ENCODE assay signal across 1 cellular context in the genomic region with DNA sequence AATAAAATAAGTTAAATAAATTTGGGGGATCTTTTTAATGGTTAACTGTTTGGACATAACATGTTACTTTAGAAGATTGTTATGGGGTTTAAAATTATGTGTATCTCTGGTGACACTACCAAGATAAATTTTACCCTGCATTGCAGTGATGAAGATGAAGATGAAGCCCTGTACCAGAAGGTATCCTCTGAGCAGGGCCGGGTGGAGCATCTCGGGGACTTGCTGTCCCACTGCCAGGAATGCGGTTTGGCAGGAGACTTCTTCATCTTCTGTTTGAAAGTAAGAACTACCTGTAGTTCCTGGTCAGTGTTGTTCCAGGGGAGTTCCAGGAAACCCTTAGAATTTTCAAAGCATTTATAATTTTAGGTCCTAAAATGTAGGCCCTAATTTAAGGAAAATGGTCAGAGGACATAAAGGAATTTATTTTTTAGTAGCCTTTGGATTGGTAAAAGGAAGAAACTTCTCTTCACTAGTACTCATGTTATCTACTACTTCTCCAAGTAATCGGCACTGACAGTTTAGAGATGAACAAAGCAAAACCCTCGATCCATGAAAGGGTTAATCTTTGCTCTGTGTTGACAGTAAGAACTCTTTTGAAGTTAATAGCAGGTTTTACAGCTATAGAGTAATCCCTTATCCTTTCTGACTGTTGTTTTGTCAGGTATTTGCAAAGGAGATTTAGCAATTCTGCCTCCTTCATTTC.
TF ChIP-seq lines count a peak whose summit lies in the region.

No MANE protein-coding gene starts in this region.

TF ChIP-seq in GM23338, 12 proteins besides CTCF, POLR2A, EP300 and RAD21 (continued from another document):
- TF ChIP-seq, protein P1, sequence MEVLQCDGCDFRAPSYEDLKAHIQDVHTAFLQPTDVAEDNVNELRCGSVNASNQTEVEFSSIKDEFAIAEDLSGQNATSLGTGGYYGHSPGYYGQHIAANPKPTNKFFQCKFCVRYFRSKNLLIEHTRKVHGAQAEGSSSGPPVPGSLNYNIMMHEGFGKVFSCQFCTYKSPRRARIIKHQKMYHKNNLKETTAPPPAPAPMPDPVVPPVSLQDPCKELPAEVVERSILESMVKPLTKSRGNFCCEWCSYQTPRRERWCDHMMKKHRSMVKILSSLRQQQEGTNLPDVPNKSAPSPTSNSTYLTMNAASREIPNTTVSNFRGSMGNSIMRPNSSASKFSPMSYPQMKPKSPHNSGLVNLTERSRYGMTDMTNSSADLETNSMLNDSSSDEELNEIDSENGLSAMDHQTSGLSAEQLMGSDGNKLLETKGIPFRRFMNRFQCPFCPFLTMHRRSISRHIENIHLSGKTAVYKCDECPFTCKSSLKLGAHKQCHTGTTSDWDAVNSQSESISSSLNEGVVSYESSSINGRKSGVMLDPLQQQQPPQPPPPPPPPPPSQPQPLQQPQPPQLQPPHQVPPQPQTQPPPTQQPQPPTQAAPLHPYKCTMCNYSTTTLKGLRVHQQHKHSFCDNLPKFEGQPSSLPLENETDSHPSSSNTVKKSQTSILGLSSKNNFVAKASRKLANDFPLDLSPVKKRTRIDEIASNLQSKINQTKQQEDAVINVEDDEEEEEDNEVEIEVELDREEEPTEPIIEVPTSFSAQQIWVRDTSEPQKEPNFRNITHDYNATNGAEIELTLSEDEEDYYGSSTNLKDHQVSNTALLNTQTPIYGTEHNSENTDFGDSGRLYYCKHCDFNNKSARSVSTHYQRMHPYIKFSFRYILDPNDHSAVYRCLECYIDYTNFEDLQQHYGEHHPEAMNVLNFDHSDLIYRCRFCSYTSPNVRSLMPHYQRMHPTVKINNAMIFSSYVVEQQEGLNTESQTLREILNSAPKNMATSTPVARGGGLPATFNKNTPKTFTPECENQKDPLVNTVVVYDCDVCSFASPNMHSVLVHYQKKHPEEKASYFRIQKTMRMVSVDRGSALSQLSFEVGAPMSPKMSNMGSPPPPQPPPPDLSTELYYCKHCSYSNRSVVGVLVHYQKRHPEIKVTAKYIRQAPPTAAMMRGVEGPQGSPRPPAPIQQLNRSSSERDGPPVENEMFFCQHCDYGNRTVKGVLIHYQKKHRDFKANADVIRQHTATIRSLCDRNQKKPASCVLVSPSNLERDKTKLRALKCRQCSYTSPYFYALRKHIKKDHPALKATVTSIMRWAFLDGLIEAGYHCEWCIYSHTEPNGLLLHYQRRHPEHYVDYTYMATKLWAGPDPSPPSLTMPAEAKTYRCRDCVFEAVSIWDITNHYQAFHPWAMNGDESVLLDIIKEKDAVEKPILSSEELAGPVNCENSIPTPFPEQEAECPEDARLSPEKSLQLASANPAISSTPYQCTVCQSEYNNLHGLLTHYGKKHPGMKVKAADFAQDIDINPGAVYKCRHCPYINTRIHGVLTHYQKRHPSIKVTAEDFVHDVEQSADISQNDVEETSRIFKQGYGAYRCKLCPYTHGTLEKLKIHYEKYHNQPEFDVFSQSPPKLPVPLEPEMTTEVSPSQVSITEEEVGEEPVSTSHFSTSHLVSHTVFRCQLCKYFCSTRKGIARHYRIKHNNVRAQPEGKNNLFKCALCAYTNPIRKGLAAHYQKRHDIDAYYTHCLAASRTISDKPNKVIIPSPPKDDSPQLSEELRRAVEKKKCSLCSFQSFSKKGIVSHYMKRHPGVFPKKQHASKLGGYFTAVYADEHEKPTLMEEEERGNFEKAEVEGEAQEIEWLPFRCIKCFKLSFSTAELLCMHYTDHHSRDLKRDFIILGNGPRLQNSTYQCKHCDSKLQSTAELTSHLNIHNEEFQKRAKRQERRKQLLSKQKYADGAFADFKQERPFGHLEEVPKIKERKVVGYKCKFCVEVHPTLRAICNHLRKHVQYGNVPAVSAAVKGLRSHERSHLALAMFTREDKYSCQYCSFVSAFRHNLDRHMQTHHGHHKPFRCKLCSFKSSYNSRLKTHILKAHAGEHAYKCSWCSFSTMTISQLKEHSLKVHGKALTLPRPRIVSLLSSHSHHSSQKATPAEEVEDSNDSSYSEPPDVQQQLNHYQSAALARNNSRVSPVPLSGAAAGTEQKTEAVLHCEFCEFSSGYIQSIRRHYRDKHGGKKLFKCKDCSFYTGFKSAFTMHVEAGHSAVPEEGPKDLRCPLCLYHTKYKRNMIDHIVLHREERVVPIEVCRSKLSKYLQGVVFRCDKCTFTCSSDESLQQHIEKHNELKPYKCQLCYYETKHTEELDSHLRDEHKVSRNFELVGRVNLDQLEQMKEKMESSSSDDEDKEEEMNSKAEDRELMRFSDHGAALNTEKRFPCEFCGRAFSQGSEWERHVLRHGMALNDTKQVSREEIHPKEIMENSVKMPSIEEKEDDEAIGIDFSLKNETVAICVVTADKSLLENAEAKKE (CRISPR knock-in tag; IDR thresholded peaks at IDR 0.05) = no peak
- no peak for TF ChIP-seq POLR2AphosphoS5 (IDR thresholded peaks at IDR 0.05; ENCODE audit: low read depth)
